17 cellular contexts compared by ENCODE assay signal in genomic region chr17:40369923-40370322, GRCh38. TPM values are rescaled to one million over a fixed set of nuclear protein-coding genes. Genes with fewer than 3 reads are reported as not detected.
DNase-seq lines count a peak whose midpoint lies in the region; ATAC-seq and TF ChIP-seq lines count a peak whose summit lies in the region.
"Had no signal": no experiment of that assay in that cellular context is flagged by ENCODE, and none has a peak within 500 bp of the region (broad histone marks: within the 10 kb centered on the region; RNA-seq: fewer than 3 reads in every experiment).

No MANE protein-coding gene starts in this region.

- H3K14ac ChIP-seq in IMR-90 (replicated peaks; ENCODE audit: low read depth, low read length) = no peak overlapping the region
- no peak overlapping the region for H3K14ac ChIP-seq in neuronal stem cell (ENCODE audit: low read length)

- H3K36me3 Mint-ChIP-seq in activated T-cell treated with anti-CD3 and anti-CD28 coated beads, Interleukin-2, amount 50 U/mL, for 24 hours (ENCODE audit: low read depth) = no peaks in the 10 kb centered on the region
- H3K36me3 Mint-ChIP-seq in CD14-positive monocyte = peaks cover 3 to 6% of the 10 kb centered on the region in 2 donors
- H3K36me3 Mint-ChIP-seq in immature natural killer cell = no peaks in the 10 kb centered on the region
- H3K36me3 Mint-ChIP-seq: CD4-positive, CD25-positive, alpha-beta regulatory T cell had no signal

- H3K9ac ChIP-seq in IMR-90 (ENCODE audit: low read depth, low read length) (no peak overlapping the region), neuronal stem cell (ENCODE audit: low read depth, low read length, poor library complexity) (no peak overlapping the region)
- H3K9ac ChIP-seq: BLaER1 had no signal

- H2BK12ac ChIP-seq in neuronal stem cell (ENCODE audit: low read length) = no peak overlapping the region

- H3K79me1 ChIP-seq in IMR-90 (ENCODE audit: low read depth in 1 of 2, low read length in 2 of 2) (no peaks in the 10 kb centered on the region), neuronal stem cell (ENCODE audit: low read depth, low read length) (no peaks in the 10 kb centered on the region)

- peak overlapping the region; percentile 24 for H2AK9ac ChIP-seq in IMR-90 (replicated peaks; ENCODE audit: low read depth, low read length, poor library complexity)

- H2BK120ac ChIP-seq in IMR-90 (ENCODE audit: low read depth, low read length) (no peak overlapping the region), neuronal stem cell (ENCODE audit: low read depth, low read length) (no peak overlapping the region)

- no peaks in the 10 kb centered on the region for H4K20me1 ChIP-seq in IMR-90 (ENCODE audit: insufficient read depth, low read length)
- H4K20me1 ChIP-seq: BLaER1 had no signal

- no peak overlapping the region for H3K56ac ChIP-seq in IMR-90 (ENCODE audit: extremely low read depth, insufficient read depth, low read length)

- H3K27ac ChIP-seq in IMR-90 (ENCODE audit: insufficient read depth, low read length) (no peak overlapping the region), neuronal stem cell (replicated peaks; ENCODE audit: low read length) (no peak overlapping the region)
- H3K27ac ChIP-seq: BLaER1 had no signal

- H2AFZ ChIP-seq in IMR-90 (replicated peaks; ENCODE audit: low read length, poor library complexity) = no peak overlapping the region
- H2AFZ ChIP-seq in neuronal stem cell (ENCODE audit: low read length) = no peak overlapping the region

- ATAC-seq in IMR-90 (ENCODE audit: low read depth) (no peak), HG02571 (IDR thresholded peaks at IDR 0.05; ENCODE audit: unreplicated experiment) (no peak), GM18873 (IDR thresholded peaks at IDR 0.05; ENCODE audit: low FRiP score, unreplicated experiment) (no peak)
- ATAC-seq: GM12878 had no signal

- CTCF ChIA-PET in IMR-90 (lab: Yijun Ruan, JAX) = no interaction called here

- in situ Hi-C loops in IMR-90 (cut with MboI; ENCODE audit: low sequenced_read_pairs) = loop anchor here (25.0 kb wide), 2 partner anchors 417 to 1292 kb away; partner anchors contain the start of genes KRT27 and KRT28

- H3K27me3 Mint-ChIP-seq in activated T-cell treated with anti-CD3 and anti-CD28 coated beads, Interleukin-2, amount 50 U/mL, for 24 hours = no peaks in the 10 kb centered on the region
- H3K27me3 Mint-ChIP-seq in CD14-positive monocyte (ENCODE audit: low read depth in 3 of 3) (peaks cover 1 to 6% (median 6%) of the 10 kb centered on the region in 3 donors), immature natural killer cell (ENCODE audit: low read depth in 3 of 3) (peaks cover 0 to 7% (median 6%) of the 10 kb centered on the region in 3 donors)

- H2BK20ac ChIP-seq in IMR-90 (ENCODE audit: low read depth, low read length) = no peak overlapping the region

- H3K4me1 Mint-ChIP-seq in activated T-cell treated with anti-CD3 and anti-CD28 coated beads, Interleukin-2, amount 50 U/mL, for 24 hours (ENCODE audit: low read depth) = peaks cover 33% of the 10 kb centered on the region
- H3K4me1 Mint-ChIP-seq in CD14-positive monocyte (peaks cover 26% of the 10 kb centered on the region), immature natural killer cell (no peaks in the 10 kb centered on the region)

- no peaks in the 10 kb centered on the region for H3K9me1 ChIP-seq in IMR-90 (ENCODE audit: insufficient read depth, low read length)

- POLR2A ChIA-PET in IMR-90 (lab: Charles Lee; ENCODE audit: unreplicated experiment) = no interaction called here

- no peak overlapping the region for H3K27ac Mint-ChIP-seq in activated T-cell treated with anti-CD3 and anti-CD28 coated beads, Interleukin-2, amount 50 U/mL, for 24 hours
- H3K27ac Mint-ChIP-seq in CD14-positive monocyte (no peak overlapping the region), immature natural killer cell (no peak overlapping the region)
- H3K27ac Mint-ChIP-seq: CD4-positive, CD25-positive, alpha-beta regulatory T cell had no signal

- intact Hi-C loops in CD14-positive monocyte (cut with micrococcal nuclease) = no loop called here
- intact Hi-C loops in IMR-90 (cut with micrococcal nuclease) = loop anchor here (10.0 kb wide), 1 partner anchor 425 kb away; the partner anchor contains the start of gene KRT28

- H3K27me3 ChIP-seq in IMR-90 (ENCODE audit: control insufficient read depth, insufficient read depth, low read length) (no peaks in the 10 kb centered on the region), neuronal stem cell (ENCODE audit: control insufficient read depth in 3 of 3, insufficient read depth in 3 of 3, low read depth in 1 of 3, low read length in 3 of 3) (no peaks in the 10 kb centered on the region)
- H3K27me3 ChIP-seq: BLaER1 had no signal

- no peaks in the 10 kb centered on the region for H3K36me3 ChIP-seq in IMR-90 (ENCODE audit: control insufficient read depth, insufficient read depth, low read length)
- H3K36me3 ChIP-seq in neuronal stem cell (replicated peaks in 1 of 2; ENCODE audit: control insufficient read depth in 2 of 2, insufficient read depth in 2 of 2, low read length in 2 of 2) = no peaks in the 10 kb centered on the region
- H3K36me3 ChIP-seq: BLaER1, HAP-1 had no signal

- no peak for TF ChIP-seq POLR2A in IMR-90 (IDR thresholded peaks at IDR 0.05; ENCODE audit: low read depth, low read length)

- no peak overlapping the region for H3K4me3 Mint-ChIP-seq in activated T-cell treated with anti-CD3 and anti-CD28 coated beads, Interleukin-2, amount 50 U/mL, for 24 hours
- H3K4me3 Mint-ChIP-seq in CD14-positive monocyte = no peak overlapping the region
- H3K4me3 Mint-ChIP-seq in immature natural killer cell = no peak overlapping the region
- H3K4me3 Mint-ChIP-seq: CD4-positive, CD25-positive, alpha-beta regulatory T cell had no signal

- H2AK5ac ChIP-seq in IMR-90 (ENCODE audit: low read depth, low read length) = no peak overlapping the region
- peak overlapping the region; percentile 8 for H2AK5ac ChIP-seq in neuronal stem cell (ENCODE audit: low read depth, low read length)

- no peak for TF ChIP-seq RAD21 in IMR-90 (IDR thresholded peaks at IDR 0.05; ENCODE audit: low read length)

- H3K4me3 ChIP-seq in IMR-90 (ENCODE audit: insufficient read depth, low read depth, low read length) = no peak overlapping the region
- H3K4me3 ChIP-seq in neuronal stem cell (ENCODE audit: low read length in 2 of 2) = no peak overlapping the region
- H3K4me3 ChIP-seq: BLaER1, GM12878, HAP-1 had no signal

- no peak overlapping the region for H4K5ac ChIP-seq in IMR-90 (ENCODE audit: low read depth, low read length)

- peak; percentile 21 for DNase-seq in activated T-cell treated with anti-CD3 and anti-CD28 coated beads, Interleukin-2, amount 50 U/mL, for 24 hours
- no peak for DNase-seq in activated T-cell treated with anti-CD3 and anti-CD28 coated beads, Interleukin-2, amount 50 U/mL, for 48 hours
- DNase-seq in CD14-positive monocyte (ENCODE audit: low spot score) = peak; percentile 5
- DNase-seq in IMR-90 = no peak
- no peak for DNase-seq in neuronal stem cell (ENCODE audit: low spot score)
- DNase-seq in immature natural killer cell = no peak
- DNase-seq: 8988T; AML-193; CD4-positive, CD25-positive, alpha-beta regulatory T cell; DMS79 had no signal

- no peak overlapping the region for H3K23ac ChIP-seq in IMR-90 (ENCODE audit: low read depth, low read length)
- H3K23ac ChIP-seq in neuronal stem cell (ENCODE audit: low read depth, low read length, poor library complexity) = no peak overlapping the region

- no TSS peak for BruUV-seq in IMR-90 (replicated peaks; lab: Mats Ljungman, UMichigan)

- H2BK5ac ChIP-seq in IMR-90 (ENCODE audit: low read depth, low read length, poor library complexity, severe bottlenecking) (no peak overlapping the region), neuronal stem cell (ENCODE audit: low read length) (no peak overlapping the region)

- TF ChIP-seq CTCF in CD14-positive monocyte (IDR thresholded peaks at IDR 0.05) (no peak), IMR-90 (conservative IDR thresholded peaks at IDR 0.05; ENCODE audit: low read depth, low read length) (no peak)

- H2BK15ac ChIP-seq in IMR-90 (ENCODE audit: low read depth, low read length) (no peak overlapping the region), neuronal stem cell (ENCODE audit: low read length) (no peak overlapping the region)

- H3K18ac ChIP-seq in IMR-90 (ENCODE audit: low read depth, low read length) (no peak overlapping the region), neuronal stem cell (ENCODE audit: low read length) (no peak overlapping the region)

- dilution Hi-C loops in IMR-90 (cut with HindIII; ENCODE audit: low sequenced_read_pairs, unreplicated experiment) = no loop called here

- no peaks in the 10 kb centered on the region for H3K9me3 Mint-ChIP-seq in activated T-cell treated with anti-CD3 and anti-CD28 coated beads, Interleukin-2, amount 50 U/mL, for 24 hours
- H3K9me3 Mint-ChIP-seq in CD14-positive monocyte (peaks cover 0 to 21% (median 11%) of the 10 kb centered on the region in 7 donors), immature natural killer cell (no peaks in the 10 kb centered on the region)

- no peak overlapping the region for H3K4ac ChIP-seq in IMR-90 (ENCODE audit: low read depth, low read length)
- H3K4ac ChIP-seq in neuronal stem cell (ENCODE audit: low read length) = no peak overlapping the region

- H4K8ac ChIP-seq in IMR-90 (ENCODE audit: low read depth in 2 of 2, low read length in 2 of 2) = no peak overlapping the region
- no peak overlapping the region for H4K8ac ChIP-seq in neuronal stem cell (ENCODE audit: low read depth, low read length)

- H3K4me1 ChIP-seq in IMR-90 (ENCODE audit: control insufficient read depth, insufficient read depth, low read length) (no peaks in the 10 kb centered on the region), neuronal stem cell (ENCODE audit: control insufficient read depth in 2 of 2, insufficient read depth in 1 of 2, low read depth in 1 of 2, low read length in 2 of 2) (no peaks in the 10 kb centered on the region)
- H3K4me1 ChIP-seq: HAP-1 had no signal

- 0 out of 2 replicates have a peak, but pooled peaks cover 2% of the 10 kb centered on the region for H3K9me3 ChIP-seq in IMR-90 (ENCODE audit: control insufficient read depth, insufficient read depth, low read length)
- H3K9me3 ChIP-seq in neuronal stem cell (replicated peaks in 1 of 2; ENCODE audit: control insufficient read depth in 2 of 2, insufficient read depth in 1 of 2, low read depth in 1 of 2, low read length in 2 of 2) = peaks cover 2% of the 10 kb centered on the region in 2 donors
- H3K9me3 ChIP-seq: HAP-1 had no signal

- WGBS in IMR-90 (ENCODE audit: extremely low coverage in 2 of 2, insufficient read length in 1 of 2), 2 experiments = 100% methylated on average over 2 of the region's 7 CpGs; no CpG with 5 or more reads in 1 of the 2 experiments
- no CpG with 5 or more reads among the region's 7 CpGs for WGBS in neuronal stem cell (ENCODE audit: extremely low coverage in 2 of 2, insufficient read length in 2 of 2, insufficient replicate concordance in 1 of 2), 2 donors

- H3K4me2 ChIP-seq in IMR-90 (ENCODE audit: low read depth, low read length) (no peak overlapping the region), neuronal stem cell (ENCODE audit: insufficient read depth, low read length, poor library complexity, severe bottlenecking) (no peak overlapping the region)
- H3K4me2 ChIP-seq: BLaER1 had no signal

- no peak overlapping the region for H4K91ac ChIP-seq in IMR-90 (ENCODE audit: insufficient read depth, low read depth, low read length)
- H4K91ac ChIP-seq in neuronal stem cell (ENCODE audit: low read depth, low read length, poor library complexity) = no peak overlapping the region

RNA-seq across cellular contexts. Expression of gene GJD3, which starts 5.4 kb away (rescaled TPM):
- not detected for polyA plus RNA-seq in CD14-positive monocyte
- total RNA-seq in IMR-90 (2012; rRNA removed) = not detected in 2 replicates
- 0.10 and 0.39 TPM in 2 replicates for polyA plus RNA-seq in IMR-90 (2012; rRNA removed)
- polyA plus RNA-seq in IMR-90 (2012; cell fraction: cytosol; rRNA removed) = 0.11 and 1.0 TPM in 2 replicates
- polyA plus RNA-seq in IMR-90 (2012; cell fraction: nucleus; rRNA removed; ENCODE audit: low replicate concordance) = 0.80 and 0.91 TPM in 2 replicates
- 0.08 TPM for polyA plus RNA-seq in neuronal stem cell (2013, experiment 1 of 2)
- 0.07 TPM for polyA plus RNA-seq in neuronal stem cell (2013, experiment 2 of 2)
- polyA plus RNA-seq in immature natural killer cell = under 1 TPM in 2 of 3 donors, not detected in 1; 0.40 to 0.68 TPM
- total RNA-seq: CD4-positive, CD25-positive, alpha-beta regulatory T cell; G401; GM12878; HT1080 had no signal
- polyA plus RNA-seq: CD4-positive, CD25-positive, alpha-beta regulatory T cell had no signal

RNA-seq across cellular contexts. Expression of gene TOP2A, which starts 47.8 kb away (rescaled TPM):
- polyA plus RNA-seq in CD14-positive monocyte (under 1 TPM; 0.28 to 0.94 TPM), IMR-90 (2012; rRNA removed) (40.2 and 43.4 TPM in 2 replicates), immature natural killer cell (1 to 10 TPM in 2 of 3 donors, under 1 TPM in 1; 0.80 to 2.4 (median 2.2) TPM)
- 68.5 and 118 TPM in 2 replicates for total RNA-seq in IMR-90 (2012; rRNA removed)
- polyA plus RNA-seq in IMR-90 (2012; cell fraction: cytosol; rRNA removed) = 3.3 and 5.3 TPM in 2 replicates
- 2.7 and 19.5 TPM in 2 replicates for polyA plus RNA-seq in IMR-90 (2012; cell fraction: nucleus; rRNA removed; ENCODE audit: low replicate concordance)
- 269 TPM for polyA plus RNA-seq in neuronal stem cell (2013, experiment 1 of 2)
- polyA plus RNA-seq in neuronal stem cell (2013, experiment 2 of 2) = 272 TPM

Comparison
In these comparisons a context has a peak if more than half of its experiments do, and no peak if none do; other contexts are left out.
1. DNase-seq: peak in activated T-cell treated with anti-CD3 and anti-CD28 coated beads, Interleukin-2, amount 50 U/mL, for 24 hours (single experiment) and CD14-positive monocyte (single experiment); none in activated T-cell treated with anti-CD3 and anti-CD28 coated beads, Interleukin-2, amount 50 U/mL, for 48 hours (0 of 2), IMR-90 (single experiment), neuronal stem cell (single experiment) and immature natural killer cell (0 of 3).